Comparison of ENCODE assay signal across 10 cellular contexts in the genomic region with DNA sequence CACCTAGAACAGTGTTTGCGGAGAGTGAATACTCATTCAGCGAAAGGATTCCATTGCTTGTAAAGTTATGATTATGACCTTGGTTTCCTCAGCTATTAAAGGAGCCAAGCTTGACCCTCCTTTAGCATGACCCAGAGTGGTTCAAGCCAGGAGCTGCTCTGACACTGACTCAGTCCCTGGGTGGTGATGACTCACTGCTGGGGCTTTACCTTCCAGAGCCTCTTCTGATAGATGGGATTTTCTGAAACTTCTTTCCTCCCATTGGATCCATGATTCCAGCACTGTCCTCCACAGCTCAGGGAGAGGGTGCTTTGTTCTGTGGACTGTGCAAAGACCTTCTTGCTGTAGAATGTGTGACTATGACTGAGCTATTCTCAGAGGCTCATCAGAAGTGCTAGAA.
DNase-seq lines count a peak whose midpoint lies in the region; ATAC-seq, FAIRE-seq and TF ChIP-seq lines count a peak whose summit lies in the region.
"Had no signal": no experiment of that assay in that cellular context is flagged by ENCODE, and none has a peak within 500 bp of the region (broad histone marks: within the 10 kb centered on the region; RNA-seq: fewer than 3 reads in every experiment).

No MANE protein-coding gene starts in this region.

- H2AFZ ChIP-seq in OCI-LY3 (ENCODE audit: low read depth, low read length) = no peak overlapping the region

- H3K9ac ChIP-seq in OCI-LY3 (ENCODE audit: low read length) = no peak overlapping the region

- no peaks in the 10 kb centered on the region for H3K9me3 ChIP-seq in HEK293 (ENCODE audit: control insufficient read depth, insufficient read depth, low read depth, low read length)
- no peaks in the 10 kb centered on the region for H3K9me3 ChIP-seq in OCI-LY3 (ENCODE audit: insufficient read depth, low read length)

- peak overlapping the region; percentile 90 for H3K27ac Mint-ChIP-seq in memory B cell

- H3K4me3 ChIP-seq in HEK293 (ENCODE audit: low read depth, low read length) = no peak overlapping the region
- H3K4me3 ChIP-seq in OCI-LY3 (ENCODE audit: low read length) = no peak overlapping the region

- no peak overlapping the region for H3K27ac ChIP-seq in HEK293 (ENCODE audit: extremely low read depth, low read depth, low read length)
- no peak overlapping the region for H3K27ac ChIP-seq in OCI-LY3 (ENCODE audit: low read length)

- H3K36me3 ChIP-seq in HEK293 (ENCODE audit: control insufficient read depth in 2 of 2, insufficient read depth in 1 of 2, low read length in 2 of 2) (no peaks in the 10 kb centered on the region), OCI-LY3 (replicated peaks; ENCODE audit: low read depth, low read length) (no peaks in the 10 kb centered on the region)

- no peak overlapping the region for H3K4me3 Mint-ChIP-seq in memory B cell

- POLR2A ChIA-PET in HEK293 (lab: Yijun Ruan, JAX) = no interaction called here

- DNase-seq in GM18507 (ENCODE audit: extremely low spot score, insufficient read length, low read depth) (no peak), memory B cell (ENCODE audit: low spot score in 2 of 2) (no peak)
- no peak for DNase-seq in effector CD4-positive, alpha-beta T cell
- no peak for DNase-seq in effector CD8-positive, alpha-beta T cell (lab: John Stamatoyannopoulos, UW)
- no peak for DNase-seq in activated CD8-positive, alpha-beta memory T cell treated with anti-CD3 and anti-CD28 coated beads, Interleukin-2, amount 50 U/mL, for 4 hours
- DNase-seq: activated gamma-delta T cell treated with Interleukin-2 at 50 U/mL for 16 hours, kidney had no signal

- peak; percentile 72 for FAIRE-seq in GM18507 (lab: Jason Lieb, UNC)
- FAIRE-seq: kidney had no signal

- no peaks in the 10 kb centered on the region for H4K20me1 ChIP-seq in OCI-LY3 (ENCODE audit: insufficient read depth, low read length)

- H3K27me3 ChIP-seq in OCI-LY3 (ENCODE audit: low read depth, low read length) = peaks cover 25% of the 10 kb centered on the region

- no peaks in the 10 kb centered on the region for H3K36me3 Mint-ChIP-seq in memory B cell

- H3K9me3 Mint-ChIP-seq in memory B cell = no peaks in the 10 kb centered on the region

- CTCF ChIA-PET in HEK293 (lab: Yijun Ruan, JAX) = interaction anchor here (0.9 to 2.7 kb wide), 4 partner anchors 9 to 124 kb away, joined by 3 to 7 read pairs (median 4); no protein-coding TSS in a partner anchor

- no peak for ATAC-seq in memory B cell (ENCODE audit: low read depth)
- ATAC-seq in HG03571 (IDR thresholded peaks at IDR 0.05; ENCODE audit: unreplicated experiment) = no peak

- no peaks in the 10 kb centered on the region for H3K27me3 Mint-ChIP-seq in memory B cell

- H3K4me1 ChIP-seq in HEK293 (ENCODE audit: control insufficient read depth, insufficient read depth, low read length) (no peaks in the 10 kb centered on the region), OCI-LY3 (ENCODE audit: low read length) (peaks cover 49% of the 10 kb centered on the region)

- peak overlapping the region; percentile 55 for H3K4me2 ChIP-seq in OCI-LY3 (ENCODE audit: low read length)

- no peak for TF ChIP-seq CTCF in HEK293 (tag by site-specific recombination; IDR thresholded peaks at IDR 0.05)
- no peak for TF ChIP-seq CTCF in OCI-LY3 (IDR thresholded peaks at IDR 0.05; ENCODE audit: low read depth, low read length)

- peaks cover 39% of the 10 kb centered on the region for H3K4me1 Mint-ChIP-seq in memory B cell

- no peaks in the 10 kb centered on the region for H3K79me2 ChIP-seq in OCI-LY3 (ENCODE audit: low read length)

TF ChIP-seq in HEK293, 187 proteins besides CTCF, POLR2A, EP300 and RAD21:
- TF ChIP-seq ZNF146 (tag by site-specific recombination; IDR thresholded peaks at IDR 0.05) (no peak), ZNF132 (tag by site-specific recombination; IDR thresholded peaks at IDR 0.05; ENCODE audit: borderline replicate concordance) (no peak), ZNF596 (tag by site-specific recombination; IDR thresholded peaks at IDR 0.05) (no peak), SCRT1 (tag by site-specific recombination; IDR thresholded peaks at IDR 0.05; ENCODE audit: borderline replicate concordance) (no peak), GLIS1 (tag by site-specific recombination; IDR thresholded peaks at IDR 0.05) (peak; percentile 57), ZNF391 (tag by site-specific recombination; IDR thresholded peaks at IDR 0.05; ENCODE audit: borderline replicate concordance, low read depth) (no peak), ZNF184 (tag by site-specific recombination; IDR thresholded peaks at IDR 0.05) (no peak), ZNF19 (tag by site-specific recombination; IDR thresholded peaks at IDR 0.05; ENCODE audit: low read depth) (no peak), GLI2 (tag by site-specific recombination; IDR thresholded peaks at IDR 0.05; ENCODE audit: borderline replicate concordance, low read depth) (no peak), PRDM10 (tag by site-specific recombination; IDR thresholded peaks at IDR 0.05) (0 out of 2 replicates have a peak, but pooled peaks have one; percentile 15)
